Comparison of ENCODE assay signal across 15 cellular contexts in genomic region chr10:90817173-90817889, GRCh38. TPM values are rescaled to one million over a fixed set of nuclear protein-coding genes. Genes with fewer than 3 reads are reported as not detected.
A peak's percentile ranks its signal among the peaks of the same experiment; 100 is the strongest.
DNase-seq lines count a peak whose midpoint lies in the region; ATAC-seq and TF ChIP-seq lines count a peak whose summit lies in the region.
"Had no signal": no experiment of that assay in that cellular context is flagged by ENCODE, and none has a peak within 500 bp of the region (broad histone marks: within the 10 kb centered on the region; RNA-seq: fewer than 3 reads in every experiment).

No MANE protein-coding gene starts in this region.

- H2AFZ ChIP-seq in mammary epithelial cell (ENCODE audit: low read depth, low read length) = peak overlapping the region; percentile 32

- no TSS peak for BruUV-seq in mammary epithelial cell (replicated peaks; lab: Mats Ljungman, UMichigan)

- peak overlapping the region; percentile 32 for H2BK5ac ChIP-seq in mesendoderm (ENCODE audit: low read length)

- no peak overlapping the region for H2AK5ac ChIP-seq in mesendoderm (ENCODE audit: low read length)

- no peaks in the 10 kb centered on the region for H3K36me3 ChIP-seq in HUES48 (ENCODE audit: control insufficient read depth, insufficient read depth, low read length)
- no peaks in the 10 kb centered on the region for H3K36me3 ChIP-seq in mammary epithelial cell (ENCODE audit: insufficient read depth, low read length)
- no peaks in the 10 kb centered on the region for H3K36me3 ChIP-seq in mesendoderm (ENCODE audit: control insufficient read depth, insufficient read depth, low read length)
- H3K36me3 ChIP-seq: BLaER1 had no signal

- WGBS in mammary epithelial cell (ENCODE audit: low coverage, missing lambda C conversion rate) = 0% methylated on average over 2 of the region's 2 CpGs
- WGBS in mesendoderm (ENCODE audit: extremely low coverage, insufficient coverage, low lambda C conversion rate) = no CpG with 5 or more reads among the region's 2 CpGs
- WGBS in right cardiac atrium = 85% methylated on average over 2 of the region's 2 CpGs

- H2BK15ac ChIP-seq in mesendoderm (replicated peaks; ENCODE audit: low read depth) = no peak overlapping the region

- DNase-seq in NB4 (ENCODE audit: low read depth) = peak; percentile 10
- DNase-seq in mammary epithelial cell = peak; percentile 86
- peak; percentile 28 for DNase-seq in mesendoderm
- no peak for DNase-seq in right cardiac atrium
- DNase-seq: IMR-90, NCI-H1417, NCI-H1930, NCI-H2171 treated with DMSO at 0.1 percent for 48 hours, Right ventricle myocardium superior, SK-N-SH, T-helper 17 cell had no signal

- H3K27ac ChIP-seq in HUES48 (ENCODE audit: low read depth, low read length) = peak overlapping the region; percentile 26
- peak overlapping the region; percentile 86 for H3K27ac ChIP-seq in mammary epithelial cell (ENCODE audit: insufficient read depth, low read depth, low read length)
- no peak overlapping the region for H3K27ac ChIP-seq in mesendoderm (ENCODE audit: low read depth, low read length)
- H3K27ac ChIP-seq in right cardiac atrium (ENCODE audit: low read length) = no peak overlapping the region
- H3K27ac ChIP-seq: BLaER1 had no signal

- H3K79me2 ChIP-seq in mammary epithelial cell (ENCODE audit: insufficient read depth, low read length) (peaks cover 78% of the 10 kb centered on the region), mesendoderm (ENCODE audit: control insufficient read depth, insufficient read depth, low read length) (peaks cover 30% of the 10 kb centered on the region)

- H3K9ac ChIP-seq in HUES48 (ENCODE audit: low read depth, low read length) (no peak overlapping the region), mammary epithelial cell (ENCODE audit: insufficient read depth, low read length) (peak overlapping the region; percentile 61), mesendoderm (ENCODE audit: low read length) (no peak overlapping the region)
- H3K9ac ChIP-seq: BLaER1, SK-N-SH had no signal

- no peak overlapping the region for H4K8ac ChIP-seq in mesendoderm (ENCODE audit: low read depth, low read length)

- H3K9me3 ChIP-seq in HUES48 (ENCODE audit: control insufficient read depth, insufficient read depth, low read length) (peaks cover 26% of the 10 kb centered on the region), mammary epithelial cell (replicated peaks; ENCODE audit: insufficient read depth, low read length) (peaks cover 11% of the 10 kb centered on the region), right cardiac atrium (ENCODE audit: control insufficient read depth, low read length) (no peaks in the 10 kb centered on the region)
- H3K9me3 ChIP-seq: SK-N-SH had no signal

- peaks cover 8% of the 10 kb centered on the region for H3K79me1 ChIP-seq in mesendoderm (ENCODE audit: low read length)

- H3K4ac ChIP-seq in mesendoderm (ENCODE audit: low read depth, low read length) = no peak overlapping the region

- CTCF ChIA-PET in mammary epithelial cell (lab: Charles Lee; ENCODE audit: low non-redundant PET) = interaction anchor here (0.6 kb wide), 1 partner anchor 33 kb away, joined by 3 read pairs; no protein-coding TSS in a partner anchor

- H3K27me3 ChIP-seq in HUES48 (ENCODE audit: control insufficient read depth, insufficient read depth, low read length) (no peaks in the 10 kb centered on the region), mammary epithelial cell (ENCODE audit: insufficient read depth, low read length) (no peaks in the 10 kb centered on the region), mesendoderm (ENCODE audit: insufficient read depth, low read length, poor library complexity) (no peaks in the 10 kb centered on the region), right cardiac atrium (ENCODE audit: control insufficient read depth, insufficient read depth) (no peaks in the 10 kb centered on the region)
- H3K27me3 ChIP-seq: BLaER1 had no signal

- peak overlapping the region; percentile 82 for H3K4me2 ChIP-seq in mammary epithelial cell (ENCODE audit: insufficient read depth, low read depth, low read length)
- no peak overlapping the region for H3K4me2 ChIP-seq in mesendoderm (ENCODE audit: low read length)
- H3K4me2 ChIP-seq: BLaER1, SK-N-SH had no signal

- no peak for ATAC-seq in GM19395 (IDR thresholded peaks at IDR 0.05; ENCODE audit: unreplicated experiment)
- no peak for ATAC-seq in HG03280 (IDR thresholded peaks at IDR 0.05; ENCODE audit: unreplicated experiment)
- no peak for ATAC-seq in right cardiac atrium
- ATAC-seq: T-helper 17 cell had no signal

- intact Hi-C loops in mammary epithelial cell (cut with micrococcal nuclease) = loop anchor here (1.0 kb wide), 1 partner anchor 40 kb away; no protein-coding TSS in a partner anchor
- intact Hi-C loops in right cardiac atrium (cut with DNase I) = no loop called here

- H2BK120ac ChIP-seq in mesendoderm (ENCODE audit: low read depth, low read length) = no peak overlapping the region

- no peak overlapping the region for H3K23ac ChIP-seq in mesendoderm (ENCODE audit: low read length)

- H3K4me3 ChIP-seq in HUES48 (ENCODE audit: low read depth, low read length) (no peak overlapping the region), NB4 (ENCODE audit: low read depth, low read length) (no peak overlapping the region), mammary epithelial cell (replicated peaks in 1 of 3; ENCODE audit: insufficient read depth in 1 of 3, low read depth in 2 of 3, low read length in 3 of 3) (peak overlapping the region in 2 of 3 experiments; percentile 19 to 24), mesendoderm (ENCODE audit: low read length) (no peak overlapping the region), right cardiac atrium (ENCODE audit: low read length) (no peak overlapping the region)
- H3K4me3 ChIP-seq: BLaER1 had no signal

- H4K20me1 ChIP-seq in mammary epithelial cell (ENCODE audit: insufficient read depth, low read length) = no peaks in the 10 kb centered on the region
- H4K20me1 ChIP-seq: BLaER1 had no signal

- no peak for TF ChIP-seq CTCF in NB4 (IDR thresholded peaks at IDR 0.05; ENCODE audit: low read depth, low read length)
- no peak for TF ChIP-seq CTCF in mammary epithelial cell (conservative IDR thresholded peaks at IDR 0.05 in 1 of 2, IDR thresholded peaks at IDR 0.05 in 1 of 2; ENCODE audit: extremely low read depth in 1 of 2, insufficient read depth in 1 of 2, low read depth in 1 of 2, low read length in 2 of 2)

- peak overlapping the region; percentile 41 for H3K18ac ChIP-seq in mesendoderm (ENCODE audit: low read length)

- TF ChIP-seq POLR2A in NB4 (IDR thresholded peaks at IDR 0.05; ENCODE audit: extremely low read depth, insufficient read length) = no peak

- dilution Hi-C loops in mammary epithelial cell (cut with HindIII; ENCODE audit: low sequenced_read_pairs) = no loop called here

- no peak overlapping the region for H4K5ac ChIP-seq in mesendoderm (ENCODE audit: low read length)

- H3K4me1 ChIP-seq in HUES48 (ENCODE audit: control insufficient read depth, insufficient read depth, low read length) (peaks cover 16% of the 10 kb centered on the region; the same call in 1 of the 2 replicates), mammary epithelial cell (ENCODE audit: insufficient read depth, low read length) (peaks cover 71% of the 10 kb centered on the region), mesendoderm (ENCODE audit: control insufficient read depth, low read depth, low read length) (peaks cover 8% of the 10 kb centered on the region), right cardiac atrium (ENCODE audit: control insufficient read depth, insufficient read depth, low read length) (no peaks in the 10 kb centered on the region)
- H3K4me1 ChIP-seq: BLaER1 had no signal

- in situ Hi-C loops in mammary epithelial cell (cut with MboI; ENCODE audit: low sequenced_read_pairs in 2 of 2) = no loop called here

- H3K56ac ChIP-seq in mesendoderm (ENCODE audit: low read length) = peak overlapping the region; percentile 68

RNA-seq across cellular contexts. Expression of gene HTR7, which starts 40.5 kb away (rescaled TPM):
- 10 to 100 TPM; 20.2 to 24.1 TPM for total RNA-seq in mammary epithelial cell
- 19.5 TPM for polyA plus RNA-seq in mammary epithelial cell
- 14.0 TPM for polyA minus RNA-seq in mammary epithelial cell
- 5.1 TPM for polyA plus RNA-seq in mesendoderm (2013, experiment 1 of 2)
- 5.2 TPM for polyA plus RNA-seq in mesendoderm (2013, experiment 2 of 2)
- total RNA-seq in right cardiac atrium = under 1 TPM; 0.14 to 0.58 (median 0.23) TPM
- 0.14 TPM for polyA plus RNA-seq in right cardiac atrium

RNA-seq across cellular contexts. Expression of gene RPP30, which starts 54.4 kb away (rescaled TPM):
- total RNA-seq in mammary epithelial cell (10 to 100 TPM; 32.3 to 38.8 TPM), right cardiac atrium (10 to 100 TPM; 26.9 to 35.5 (median 31.5) TPM)
- polyA plus RNA-seq in mammary epithelial cell (29.7 TPM), right cardiac atrium (40.1 TPM)
- 50.3 TPM for polyA minus RNA-seq in mammary epithelial cell
- polyA plus RNA-seq in mesendoderm (2013, experiment 1 of 2) = 97.5 TPM
- 96.2 TPM for polyA plus RNA-seq in mesendoderm (2013, experiment 2 of 2)

Comparison
In these comparisons a context has a peak if more than half of its experiments do, and no peak if none do; other contexts are left out.
1. H3K27ac ChIP-seq: peak in HUES48 (single experiment) and mammary epithelial cell (single experiment); none in mesendoderm (single experiment) and right cardiac atrium (single experiment).
2. H3K4me3 ChIP-seq: peak in mammary epithelial cell (2 of 3); none in HUES48 (single experiment), NB4 (single experiment), mesendoderm (single experiment) and right cardiac atrium (single experiment).
3. DNase-seq: peak in NB4 (single experiment), mammary epithelial cell (single experiment) and mesendoderm (single experiment); none in right cardiac atrium (0 of 3).
4. RNA of gene HTR7, which starts 40.5 kb away (total RNA-seq): 20.2 to 24.1 TPM in mammary epithelial cell; 0.14 to 0.58 TPM in right cardiac atrium; every median in the first group is over 10 times any median in the second.